ENCODE assay signal across 1 cellular context in genomic region chr14:91380610-91381371, GRCh38.
TF ChIP-seq lines count a peak whose summit lies in the region.

No MANE protein-coding gene starts in this region.

TF ChIP-seq in HEK293, 187 proteins besides CTCF, POLR2A, EP300 and RAD21 (continued from another document and continues in another):
- TF ChIP-seq BCL6B (tag by site-specific recombination; IDR thresholded peaks at IDR 0.05) (no peak), MZF1 (tag by site-specific recombination; IDR thresholded peaks at IDR 0.05; ENCODE audit: borderline replicate concordance) (peak; percentile 96), ZNF670 (tag by site-specific recombination; IDR thresholded peaks at IDR 0.05; ENCODE audit: low read depth) (no peak), ZNF660 (tag by site-specific recombination; IDR thresholded peaks at IDR 0.05) (peak; percentile 99), ZNF560 (tag by site-specific recombination; IDR thresholded peaks at IDR 0.05; ENCODE audit: borderline replicate concordance) (no peak), ZNF121 (tag by site-specific recombination; IDR thresholded peaks at IDR 0.05) (no peak), ZBTB6 (tag by site-specific recombination; IDR thresholded peaks at IDR 0.05) (peak; percentile 63; the same call in 1 of the 2 replicates), WT1 (tag by site-specific recombination; IDR thresholded peaks at IDR 0.05) (peak; percentile 100), ZNF623 (tag by site-specific recombination; IDR thresholded peaks at IDR 0.05) (no peak), ZFP3 (tag by site-specific recombination; IDR thresholded peaks at IDR 0.05; ENCODE audit: low read depth) (no peak), KLF9 (tag by site-specific recombination; IDR thresholded peaks at IDR 0.05; ENCODE audit: low read depth) (peak; percentile 58; the same call in 1 of the 2 replicates), BCL11B (tag by site-specific recombination; IDR thresholded peaks at IDR 0.05; ENCODE audit: low read depth) (peak; percentile 65; the same call in 1 of the 2 replicates), PRDM1 (tag by site-specific recombination; IDR thresholded peaks at IDR 0.05) (no peak), HOXD13 (CRISPR knock-in tag; IDR thresholded peaks at IDR 0.05; ENCODE audit: borderline replicate concordance) (no peak), IKZF3 (tag by site-specific recombination; IDR thresholded peaks at IDR 0.05) (peak; percentile 93), ZNF423 (tag by site-specific recombination; IDR thresholded peaks at IDR 0.05) (peak; percentile 99), MYNN (tag by site-specific recombination; IDR thresholded peaks at IDR 0.05; ENCODE audit: borderline replicate concordance) (no peak), PRDM4 (tag by site-specific recombination; IDR thresholded peaks at IDR 0.05) (peak; percentile 88), ZBTB21 (tag by site-specific recombination; IDR thresholded peaks at IDR 0.05) (no peak), ZNF514 (tag by site-specific recombination; IDR thresholded peaks at IDR 0.05) (no peak), ZNF600 (tag by site-specific recombination; IDR thresholded peaks at IDR 0.05) (peak; percentile 94), ZNF391 (tag by site-specific recombination; IDR thresholded peaks at IDR 0.05; ENCODE audit: borderline replicate concordance, low read depth) (no peak), ZBTB1 (tag by site-specific recombination; IDR thresholded peaks at IDR 0.05) (no peak), TCF7L2 (IDR thresholded peaks at IDR 0.05; ENCODE audit: borderline replicate concordance, low read depth, low read length) (no peak), ZNF433 (tag by site-specific recombination; IDR thresholded peaks at IDR 0.05; ENCODE audit: low read depth) (no peak), ZNF621 (tag by site-specific recombination; IDR thresholded peaks at IDR 0.05) (no peak), PBX3 (CRISPR knock-in tag; IDR thresholded peaks at IDR 0.05) (no peak), ZNF19 (tag by site-specific recombination; IDR thresholded peaks at IDR 0.05; ENCODE audit: low read depth) (no peak), SALL2 (tag by site-specific recombination; IDR thresholded peaks at IDR 0.05; ENCODE audit: borderline replicate concordance) (no peak), ZNF521 (tag by site-specific recombination; IDR thresholded peaks at IDR 0.05) (no peak), ZNF596 (tag by site-specific recombination; IDR thresholded peaks at IDR 0.05) (peak; percentile 88), HIC1 (tag by site-specific recombination; IDR thresholded peaks at IDR 0.05) (peak; percentile 67), ZNF837 (tag by site-specific recombination; IDR thresholded peaks at IDR 0.05) (no peak), ZNF280D (tag by site-specific recombination; IDR thresholded peaks at IDR 0.05) (no peak), ELK4 (IDR thresholded peaks at IDR 0.05; ENCODE audit: borderline replicate concordance, low read depth, low read length) (no peak), ZBTB7A (tag by site-specific recombination; IDR thresholded peaks at IDR 0.05; ENCODE audit: low read depth) (no peak), ZNF18 (tag by site-specific recombination; IDR thresholded peaks at IDR 0.05) (peak; percentile 85), ZNF707 (tag by site-specific recombination; IDR thresholded peaks at IDR 0.05) (no peak), ZNF692 (tag by site-specific recombination; IDR thresholded peaks at IDR 0.05) (peak; percentile 68; the same call in 1 of the 2 replicates), ZNF426 (tag by site-specific recombination; IDR thresholded peaks at IDR 0.05) (no peak), ZSCAN4 (tag by site-specific recombination; IDR thresholded peaks at IDR 0.05) (peak; percentile 64), HOXC10 (CRISPR knock-in tag; IDR thresholded peaks at IDR 0.05) (no peak), ZBTB17 (tag by site-specific recombination; IDR thresholded peaks at IDR 0.05) (peak; percentile 80), OSR2 (tag by site-specific recombination; IDR thresholded peaks at IDR 0.05) (peak; percentile 99), ZSCAN5A (tag by site-specific recombination; IDR thresholded peaks at IDR 0.05) (no peak), ZNF610 (tag by site-specific recombination; IDR thresholded peaks at IDR 0.05; ENCODE audit: borderline replicate concordance) (peak; percentile 83)
